Comparison of ENCODE assay signal across 7 cellular contexts in genomic region chr3:23761440-23761896, GRCh38. TPM values are rescaled to one million over a fixed set of nuclear protein-coding genes. Genes with fewer than 3 reads are reported as not detected.
A peak's percentile ranks its signal among the peaks of the same experiment; 100 is the strongest.
DNase-seq lines count a peak whose midpoint lies in the region; ATAC-seq and TF ChIP-seq lines count a peak whose summit lies in the region.

No MANE protein-coding gene starts in this region.

- in situ Hi-C loops in KBM-7 (cut with MboI; ENCODE audit: low pct_unique_long_range_greater_than_20kb, low sequenced_read_pairs): no loop called here
- in situ Hi-C loops in astrocyte of the spinal cord (cut with HindIII; ENCODE audit: low sequenced_read_pairs): no loop called here

- intact Hi-C loops in naive thymus-derived CD4-positive, alpha-beta T cell (cut with micrococcal nuclease): no loop called here
- intact Hi-C loops in head of caudate nucleus (cut with DNase I) (no loop called here), posterior cingulate gyrus (cut with DNase I) (no loop called here)

- H3K27me3 Mint-ChIP-seq in GM23338 (ENCODE audit: insufficient read depth, low read depth, poor library complexity): peaks cover 6% of the 10 kb centered on the region
- H3K27me3 Mint-ChIP-seq in naive thymus-derived CD4-positive, alpha-beta T cell: peaks cover 0 to 3% (median 0%) of the 10 kb centered on the region in 5 donors

- peak overlapping the region; percentile 63; the same call in 1 of the 2 replicates for H3K27ac Mint-ChIP-seq in GM23338
- H3K27ac Mint-ChIP-seq in naive thymus-derived CD4-positive, alpha-beta T cell: no peak overlapping the region

- H3K4me3 ChIP-seq in GM23338: no peak overlapping the region
- no peak overlapping the region for H3K4me3 ChIP-seq in astrocyte of the spinal cord (ENCODE audit: low read depth, low read length)
- H3K4me3 ChIP-seq in naive thymus-derived CD4-positive, alpha-beta T cell (ENCODE audit: low read length): no peak overlapping the region

- H3K9me2 ChIP-seq in GM23338 (ENCODE audit: insufficient read depth): no peaks in the 10 kb centered on the region

- no peak overlapping the region for H3K27ac ChIP-seq in GM23338 (ENCODE audit: low read depth)
- H3K27ac ChIP-seq in naive thymus-derived CD4-positive, alpha-beta T cell (ENCODE audit: low read depth, low read length): no peak overlapping the region

- peak; percentile 81 for ATAC-seq in GM23338
- ATAC-seq in naive thymus-derived CD4-positive, alpha-beta T cell: peak; percentile 39

- TF ChIP-seq CTCF in GM12873 (IDR thresholded peaks at IDR 0.05; ENCODE audit: insufficient read depth, low read depth, low read length, missing control alignments): peak; percentile 53
- peak; percentile 62 to 64 for TF ChIP-seq CTCF in GM23338 (conservative IDR thresholded peaks at IDR 0.05; ENCODE audit: low read depth in 2 of 2)
- peak; percentile 40 for TF ChIP-seq CTCF in astrocyte of the spinal cord (IDR thresholded peaks at IDR 0.05; ENCODE audit: low read depth, low read length)

- no peaks in the 10 kb centered on the region for H4K20me1 ChIP-seq in GM23338 (replicated peaks; ENCODE audit: insufficient read depth)

- no peaks in the 10 kb centered on the region for H3K79me2 ChIP-seq in GM23338 (replicated peaks; ENCODE audit: insufficient read depth)

- peaks cover 49% of the 10 kb centered on the region for H3K4me1 ChIP-seq in GM23338 (ENCODE audit: insufficient read depth)
- H3K4me1 ChIP-seq in naive thymus-derived CD4-positive, alpha-beta T cell (ENCODE audit: control insufficient read depth in 2 of 2, insufficient read depth in 2 of 2, low read length in 2 of 2): peaks cover 0 to 27% of the 10 kb centered on the region in 2 donors

- peaks cover 42% of the 10 kb centered on the region for H3K4me1 Mint-ChIP-seq in GM23338
- peaks cover 2 to 22% (median 10%) of the 10 kb centered on the region in 7 donors for H3K4me1 Mint-ChIP-seq in naive thymus-derived CD4-positive, alpha-beta T cell

- no peaks in the 10 kb centered on the region for H3K36me3 ChIP-seq in GM23338 (ENCODE audit: insufficient read depth)
- no peaks in the 10 kb centered on the region for H3K36me3 ChIP-seq in naive thymus-derived CD4-positive, alpha-beta T cell (ENCODE audit: control insufficient read depth in 2 of 3, insufficient read depth in 3 of 3, low read length in 3 of 3)

- DNase-seq in GM23338 (ENCODE audit: low spot score) (peak; percentile 76), KBM-7 (peak; percentile 67), astrocyte of the spinal cord (ENCODE audit: low read depth, low spot score) (peak; percentile 28), head of caudate nucleus (no peak), posterior cingulate gyrus (no peak)
- DNase-seq in naive thymus-derived CD4-positive, alpha-beta T cell: no peak

- CTCF ChIA-PET in naive thymus-derived CD4-positive, alpha-beta T cell (lab: Charles Lee): no interaction called here

- H3K27me3 ChIP-seq in GM23338 (ENCODE audit: insufficient read depth): no peaks in the 10 kb centered on the region
- H3K27me3 ChIP-seq in naive thymus-derived CD4-positive, alpha-beta T cell (ENCODE audit: control insufficient read depth in 2 of 2, insufficient read depth in 2 of 2, low read length in 2 of 2): no peaks in the 10 kb centered on the region

- H3K36me3 Mint-ChIP-seq in GM23338 (ENCODE audit: low read depth): no peaks in the 10 kb centered on the region
- H3K36me3 Mint-ChIP-seq in naive thymus-derived CD4-positive, alpha-beta T cell: no peaks in the 10 kb centered on the region

- POLR2A ChIA-PET in naive thymus-derived CD4-positive, alpha-beta T cell (lab: Charles Lee): no interaction called here

- H3K4me3 Mint-ChIP-seq in GM23338: no peak overlapping the region
- H3K4me3 Mint-ChIP-seq in naive thymus-derived CD4-positive, alpha-beta T cell: no peak overlapping the region

- peak overlapping the region; percentile 96 for H2AFZ ChIP-seq in GM23338

- H3K4me2 ChIP-seq in GM23338: peak overlapping the region; percentile 69

- peaks cover 6% of the 10 kb centered on the region; the same call in 1 of the 2 replicates for H3F3A ChIP-seq in GM23338 (replicated peaks; ENCODE audit: low read depth)

- H3K9me3 Mint-ChIP-seq in GM23338: no peaks in the 10 kb centered on the region
- no peaks in the 10 kb centered on the region for H3K9me3 Mint-ChIP-seq in naive thymus-derived CD4-positive, alpha-beta T cell

- no peaks in the 10 kb centered on the region for H3K9me3 ChIP-seq in naive thymus-derived CD4-positive, alpha-beta T cell (ENCODE audit: control insufficient read depth in 2 of 3, low read length in 3 of 3)

TF ChIP-seq in GM23338, 12 proteins besides CTCF, POLR2A, EP300 and RAD21 (continues in another document):
- TF ChIP-seq STAT1 (IDR thresholded peaks at IDR 0.05; ENCODE audit: unreplicated experiment) (no peak), ETS1 (IDR thresholded peaks at IDR 0.05) (no peak), REST (IDR thresholded peaks at IDR 0.05; ENCODE audit: unreplicated experiment) (no peak), EZH2 (IDR thresholded peaks at IDR 0.05; ENCODE audit: low read depth, unreplicated experiment) (no peak), CREB1 (CRISPR knock-in tag; IDR thresholded peaks at IDR 0.05; ENCODE audit: low read depth) (no peak), ZNF114 (CRISPR knock-in tag; IDR thresholded peaks at IDR 0.05) (no peak), ZNF331 (CRISPR knock-in tag; IDR thresholded peaks at IDR 0.05; ENCODE audit: low read depth) (no peak), POLR2AphosphoS5 (IDR thresholded peaks at IDR 0.05; ENCODE audit: low read depth) (no peak)

RNA-seq across cellular contexts. Expression of gene UBE2E1, which starts 44.3 kb away (rescaled TPM):
- total RNA-seq in GM23338 (2014; rRNA removed; shearing (Covaris generic)): 113 and 120 TPM in 2 replicates
- 39.9 and 41.5 TPM in 2 replicates for polyA plus RNA-seq in GM23338 (2016; fragmentation: Nextera tagmentation; extraction: Ambion mirVana)
- 10 to 100 TPM; 59.0 to 80.0 (median 69.2) TPM for total RNA-seq in naive thymus-derived CD4-positive, alpha-beta T cell
- 10 to 100 TPM in 1 of 2 donors, 1 to 10 TPM in 1; 5.2 to 22.1 TPM for polyA plus RNA-seq in naive thymus-derived CD4-positive, alpha-beta T cell

Comparison
In these comparisons a context has a peak if more than half of its experiments do, and no peak if none do; other contexts are left out.
1. DNase-seq: peak in GM23338 (single experiment), KBM-7 (single experiment) and astrocyte of the spinal cord (single experiment); none in naive thymus-derived CD4-positive, alpha-beta T cell (0 of 9), head of caudate nucleus (0 of 42) and posterior cingulate gyrus (0 of 10).
2. Peak in every context shown above with its lines, with median percentiles within 50 percentile points of each other: CTCF ChIP-seq.